8 cellular contexts compared by ENCODE assay signal in genomic region chr19:1354496-1355257, GRCh38. TPM values are rescaled to one million over a fixed set of nuclear protein-coding genes. Genes with fewer than 3 reads are reported as not detected.
DNase-seq lines count a peak whose midpoint lies in the region; ATAC-seq and TF ChIP-seq lines count a peak whose summit lies in the region.

No MANE protein-coding gene starts in this region.

- H3K27me3 Mint-ChIP-seq in GM23338 (ENCODE audit: insufficient read depth, low read depth, poor library complexity) (peaks cover 11% of the 10 kb centered on the region), neural crest cell (ENCODE audit: low read depth) (no peaks in the 10 kb centered on the region)

- H3K4me1 Mint-ChIP-seq in GM23338, result peaks cover 43% of the 10 kb centered on the region
- H3K4me1 Mint-ChIP-seq in neural crest cell, result peaks cover 40% of the 10 kb centered on the region

- WGBS in stomach, 5 donors, result 0 to 1% (median 0%) methylated on average over 24 to 85 of the region's 101 CpGs; no CpG with 5 or more reads in 1 of the 5 donors

- H3K9me2 ChIP-seq in GM23338 (ENCODE audit: insufficient read depth), result no peaks in the 10 kb centered on the region

- intact Hi-C loops in stomach (cut with DNase I; ENCODE audit: low total_unique reads), result no loop called here

- H3K9me3 Mint-ChIP-seq in GM23338 (peaks cover 2% of the 10 kb centered on the region; the same call in 1 of the 3 replicates), neural crest cell (no peaks in the 10 kb centered on the region)

- H3K27ac ChIP-seq in GM23338 (ENCODE audit: low read depth) (peak overlapping the region; percentile 95), RWPE1 (peak overlapping the region; percentile 91), stomach (peak overlapping the region; percentile 91 to 97 (median 97))

- peaks cover 30% of the 10 kb centered on the region for H4K20me1 ChIP-seq in GM23338 (replicated peaks; ENCODE audit: insufficient read depth)

- ATAC-seq in GM23338, result peak; percentile 92

- no peak for TF ChIP-seq POLR2A in stomach (IDR thresholded peaks at IDR 0.05)

- peak; percentile 95 for DNase-seq in Daoy (ENCODE audit: low read depth)
- DNase-seq in GM23338 (ENCODE audit: low spot score), result peak; percentile 91
- peak; percentile 39 for DNase-seq in LNCaP clone FGC (ENCODE audit: low read depth)
- DNase-seq in RWPE1 (ENCODE audit: low spot score), result peak; percentile 94
- peak; percentile 95 for DNase-seq in activated effector memory CD4-positive, alpha-beta T cell treated with anti-CD3 and anti-CD28 coated beads, Interleukin-2, amount 50 U/mL, for 16 hours
- DNase-seq in fibroblast of villous mesenchyme (ENCODE audit: low read depth), result peak; percentile 87
- DNase-seq in neural crest cell (ENCODE audit: low read depth, low spot score), result peak; percentile 81
- peak; percentile 93 for DNase-seq in stomach

- H3F3A ChIP-seq in GM23338 (replicated peaks; ENCODE audit: low read depth), result peaks cover 45% of the 10 kb centered on the region

- H3K4me3 Mint-ChIP-seq in GM23338 (peak overlapping the region; percentile 92), neural crest cell (peak overlapping the region; percentile 93)

- peaks cover 7% of the 10 kb centered on the region for H3K36me3 ChIP-seq in GM23338 (ENCODE audit: insufficient read depth)
- H3K36me3 ChIP-seq in stomach, result peaks cover 13 to 27% (median 25%) of the 10 kb centered on the region in 4 donors

- H3K4me3 ChIP-seq in GM23338 (peak overlapping the region; percentile 79), LNCaP clone FGC (ENCODE audit: low read depth, low read length) (peak overlapping the region; percentile 85), fibroblast of villous mesenchyme (ENCODE audit: low read depth, low read length) (peak overlapping the region; percentile 88), stomach (peak overlapping the region; percentile 81 to 95 (median 86))

- CTCF ChIA-PET in RWPE1 (lab: Yijun Ruan, JAX), result no interaction called here

- H3K79me2 ChIP-seq in GM23338 (replicated peaks; ENCODE audit: insufficient read depth), result peaks cover 30% of the 10 kb centered on the region

- H3K27me3 ChIP-seq in GM23338 (ENCODE audit: insufficient read depth) (no peaks in the 10 kb centered on the region), stomach (no peaks in the 10 kb centered on the region)

- TF ChIP-seq CTCF in GM23338 (conservative IDR thresholded peaks at IDR 0.05; ENCODE audit: low read depth in 2 of 2) (no peak), LNCaP clone FGC (IDR thresholded peaks at IDR 0.05; ENCODE audit: control insufficient read depth, extremely low read depth, insufficient read depth) (0 out of 2 replicates have a peak, but pooled peaks have one; percentile 0), RWPE1 (conservative IDR thresholded peaks at IDR 0.05; ENCODE audit: low read depth) (no peak), fibroblast of villous mesenchyme (IDR thresholded peaks at IDR 0.05; ENCODE audit: insufficient read depth, low read depth, low read length) (peak; percentile 13), neural crest cell (conservative IDR thresholded peaks at IDR 0.05) (no peak), stomach (IDR thresholded peaks at IDR 0.05) (no peak)

- peak overlapping the region; percentile 92 for H3K4me2 ChIP-seq in GM23338

- POLR2A ChIA-PET in RWPE1 (lab: Yijun Ruan, JAX; ENCODE audit: low non-redundant PET), result interaction anchor here (0.6 to 1.0 kb wide), 5 partner anchors 9 to 75 kb away, joined by 3 to 6 read pairs (median 4); no protein-coding TSS in a partner anchor

- peak; percentile 7 for TF ChIP-seq EP300 in stomach (IDR thresholded peaks at IDR 0.05)

- peaks cover 34% of the 10 kb centered on the region for H3K4me1 ChIP-seq in GM23338 (ENCODE audit: insufficient read depth)
- H3K4me1 ChIP-seq in stomach, result peaks cover 10 to 27% (median 24%) of the 10 kb centered on the region in 4 donors

- peak overlapping the region; percentile 98 for H2AFZ ChIP-seq in GM23338

- H3K36me3 Mint-ChIP-seq in GM23338 (ENCODE audit: low read depth) (peaks cover 32% of the 10 kb centered on the region), neural crest cell (ENCODE audit: low read depth) (peaks cover 9% of the 10 kb centered on the region)

- H3K9me3 ChIP-seq in stomach, result no peaks in the 10 kb centered on the region

- peak overlapping the region; percentile 99 for H3K27ac Mint-ChIP-seq in GM23338
- H3K27ac Mint-ChIP-seq in neural crest cell (ENCODE audit: unreplicated experiment), result peak overlapping the region; percentile 99

TF ChIP-seq in GM23338, 12 proteins besides CTCF, POLR2A, EP300 and RAD21 (continues in another document):
- no peak for TF ChIP-seq JUNB (IDR thresholded peaks at IDR 0.05; ENCODE audit: unreplicated experiment)
- TF ChIP-seq, protein P1, sequence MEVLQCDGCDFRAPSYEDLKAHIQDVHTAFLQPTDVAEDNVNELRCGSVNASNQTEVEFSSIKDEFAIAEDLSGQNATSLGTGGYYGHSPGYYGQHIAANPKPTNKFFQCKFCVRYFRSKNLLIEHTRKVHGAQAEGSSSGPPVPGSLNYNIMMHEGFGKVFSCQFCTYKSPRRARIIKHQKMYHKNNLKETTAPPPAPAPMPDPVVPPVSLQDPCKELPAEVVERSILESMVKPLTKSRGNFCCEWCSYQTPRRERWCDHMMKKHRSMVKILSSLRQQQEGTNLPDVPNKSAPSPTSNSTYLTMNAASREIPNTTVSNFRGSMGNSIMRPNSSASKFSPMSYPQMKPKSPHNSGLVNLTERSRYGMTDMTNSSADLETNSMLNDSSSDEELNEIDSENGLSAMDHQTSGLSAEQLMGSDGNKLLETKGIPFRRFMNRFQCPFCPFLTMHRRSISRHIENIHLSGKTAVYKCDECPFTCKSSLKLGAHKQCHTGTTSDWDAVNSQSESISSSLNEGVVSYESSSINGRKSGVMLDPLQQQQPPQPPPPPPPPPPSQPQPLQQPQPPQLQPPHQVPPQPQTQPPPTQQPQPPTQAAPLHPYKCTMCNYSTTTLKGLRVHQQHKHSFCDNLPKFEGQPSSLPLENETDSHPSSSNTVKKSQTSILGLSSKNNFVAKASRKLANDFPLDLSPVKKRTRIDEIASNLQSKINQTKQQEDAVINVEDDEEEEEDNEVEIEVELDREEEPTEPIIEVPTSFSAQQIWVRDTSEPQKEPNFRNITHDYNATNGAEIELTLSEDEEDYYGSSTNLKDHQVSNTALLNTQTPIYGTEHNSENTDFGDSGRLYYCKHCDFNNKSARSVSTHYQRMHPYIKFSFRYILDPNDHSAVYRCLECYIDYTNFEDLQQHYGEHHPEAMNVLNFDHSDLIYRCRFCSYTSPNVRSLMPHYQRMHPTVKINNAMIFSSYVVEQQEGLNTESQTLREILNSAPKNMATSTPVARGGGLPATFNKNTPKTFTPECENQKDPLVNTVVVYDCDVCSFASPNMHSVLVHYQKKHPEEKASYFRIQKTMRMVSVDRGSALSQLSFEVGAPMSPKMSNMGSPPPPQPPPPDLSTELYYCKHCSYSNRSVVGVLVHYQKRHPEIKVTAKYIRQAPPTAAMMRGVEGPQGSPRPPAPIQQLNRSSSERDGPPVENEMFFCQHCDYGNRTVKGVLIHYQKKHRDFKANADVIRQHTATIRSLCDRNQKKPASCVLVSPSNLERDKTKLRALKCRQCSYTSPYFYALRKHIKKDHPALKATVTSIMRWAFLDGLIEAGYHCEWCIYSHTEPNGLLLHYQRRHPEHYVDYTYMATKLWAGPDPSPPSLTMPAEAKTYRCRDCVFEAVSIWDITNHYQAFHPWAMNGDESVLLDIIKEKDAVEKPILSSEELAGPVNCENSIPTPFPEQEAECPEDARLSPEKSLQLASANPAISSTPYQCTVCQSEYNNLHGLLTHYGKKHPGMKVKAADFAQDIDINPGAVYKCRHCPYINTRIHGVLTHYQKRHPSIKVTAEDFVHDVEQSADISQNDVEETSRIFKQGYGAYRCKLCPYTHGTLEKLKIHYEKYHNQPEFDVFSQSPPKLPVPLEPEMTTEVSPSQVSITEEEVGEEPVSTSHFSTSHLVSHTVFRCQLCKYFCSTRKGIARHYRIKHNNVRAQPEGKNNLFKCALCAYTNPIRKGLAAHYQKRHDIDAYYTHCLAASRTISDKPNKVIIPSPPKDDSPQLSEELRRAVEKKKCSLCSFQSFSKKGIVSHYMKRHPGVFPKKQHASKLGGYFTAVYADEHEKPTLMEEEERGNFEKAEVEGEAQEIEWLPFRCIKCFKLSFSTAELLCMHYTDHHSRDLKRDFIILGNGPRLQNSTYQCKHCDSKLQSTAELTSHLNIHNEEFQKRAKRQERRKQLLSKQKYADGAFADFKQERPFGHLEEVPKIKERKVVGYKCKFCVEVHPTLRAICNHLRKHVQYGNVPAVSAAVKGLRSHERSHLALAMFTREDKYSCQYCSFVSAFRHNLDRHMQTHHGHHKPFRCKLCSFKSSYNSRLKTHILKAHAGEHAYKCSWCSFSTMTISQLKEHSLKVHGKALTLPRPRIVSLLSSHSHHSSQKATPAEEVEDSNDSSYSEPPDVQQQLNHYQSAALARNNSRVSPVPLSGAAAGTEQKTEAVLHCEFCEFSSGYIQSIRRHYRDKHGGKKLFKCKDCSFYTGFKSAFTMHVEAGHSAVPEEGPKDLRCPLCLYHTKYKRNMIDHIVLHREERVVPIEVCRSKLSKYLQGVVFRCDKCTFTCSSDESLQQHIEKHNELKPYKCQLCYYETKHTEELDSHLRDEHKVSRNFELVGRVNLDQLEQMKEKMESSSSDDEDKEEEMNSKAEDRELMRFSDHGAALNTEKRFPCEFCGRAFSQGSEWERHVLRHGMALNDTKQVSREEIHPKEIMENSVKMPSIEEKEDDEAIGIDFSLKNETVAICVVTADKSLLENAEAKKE (CRISPR knock-in tag; IDR thresholded peaks at IDR 0.05), result no peak

RNA-seq across cellular contexts. Expression of gene NDUFS7, which starts 29.0 kb away (rescaled TPM):
- total RNA-seq in Daoy (2014; rRNA removed; shearing (Covaris generic)), result 91.7 and 124 TPM in 2 replicates
- 128 and 132 TPM in 2 replicates for total RNA-seq in GM23338 (2014; rRNA removed; shearing (Covaris generic))
- polyA plus RNA-seq in GM23338 (2016; fragmentation: Nextera tagmentation; extraction: Ambion mirVana) (201 and 203 TPM in 2 replicates), stomach (100 to 1,000 TPM; 107 to 169 (median 138) TPM)
- total RNA-seq in fibroblast of villous mesenchyme (33.7 and 61.2 TPM in 2 replicates), neural crest cell (89.7 and 90.6 TPM in 2 replicates), stomach (100 to 1,000 TPM in 3 of 5 donors, 10 to 100 TPM in 2; 31.6 to 217 (median 102) TPM)

RNA-seq across cellular contexts. Expression of gene GAMT, which starts 46.7 kb away (rescaled TPM):
- total RNA-seq in Daoy (2014; rRNA removed; shearing (Covaris generic)), result 23.5 and 26.3 TPM in 2 replicates
- total RNA-seq in GM23338 (2014; rRNA removed; shearing (Covaris generic)), result 21.5 and 27.3 TPM in 2 replicates
- polyA plus RNA-seq in GM23338 (2016; fragmentation: Nextera tagmentation; extraction: Ambion mirVana) (33.6 and 36.9 TPM in 2 replicates), stomach (100 to 1,000 TPM in 1 of 3 donors, 10 to 100 TPM in 2; 26.8 to 102 (median 55.3) TPM)
- total RNA-seq in fibroblast of villous mesenchyme (23.3 and 29.6 TPM in 2 replicates), neural crest cell (42.6 and 45.6 TPM in 2 replicates), stomach (10 to 100 TPM in 1 of 5 donors, 1 to 10 TPM in 2, not detected in 2; 2.6 to 15.6 (median 4.5) TPM)

RNA-seq across cellular contexts. Expression of gene DAZAP1, which starts 52.7 kb away (rescaled TPM):
- 96.2 and 115 TPM in 2 replicates for total RNA-seq in Daoy (2014; rRNA removed; shearing (Covaris generic))
- 180 and 194 TPM in 2 replicates for total RNA-seq in GM23338 (2014; rRNA removed; shearing (Covaris generic))
- polyA plus RNA-seq in GM23338 (2016; fragmentation: Nextera tagmentation; extraction: Ambion mirVana) (44.1 and 48.1 TPM in 2 replicates), stomach (10 to 100 TPM; 55.9 to 68.1 (median 63.4) TPM)
- total RNA-seq in fibroblast of villous mesenchyme (54.4 and 61.7 TPM in 2 replicates), neural crest cell (146 and 157 TPM in 2 replicates), stomach (100 to 1,000 TPM in 1 of 5 donors, 10 to 100 TPM in 4; 21.4 to 124 (median 42.5) TPM)

Comparison
In these comparisons a context has a peak if more than half of its experiments do, and no peak if none do; other contexts are left out.
1. Peak in every context shown above with its lines: DNase-seq, ATAC-seq, H3K4me3 ChIP-seq and H3K27ac ChIP-seq.
2. DNase-seq: peak in every context shown above with its lines; median percentile 95 in Daoy; 95 in activated effector memory CD4-positive, alpha-beta T cell treated with anti-CD3 and anti-CD28 coated beads, Interleukin-2, amount 50 U/mL, for 16 hours; 94 in RWPE1; 93 in stomach; 91 in GM23338; 87 in fibroblast of villous mesenchyme; 81 in neural crest cell; 39 in LNCaP clone FGC.
3. CTCF ChIP-seq: peak in LNCaP clone FGC (single experiment) and fibroblast of villous mesenchyme (single experiment); none in GM23338 (0 of 2), RWPE1 (single experiment), neural crest cell (single experiment) and stomach (0 of 7).